ENCODE assay signal across 32 cellular contexts in the genomic region with DNA sequence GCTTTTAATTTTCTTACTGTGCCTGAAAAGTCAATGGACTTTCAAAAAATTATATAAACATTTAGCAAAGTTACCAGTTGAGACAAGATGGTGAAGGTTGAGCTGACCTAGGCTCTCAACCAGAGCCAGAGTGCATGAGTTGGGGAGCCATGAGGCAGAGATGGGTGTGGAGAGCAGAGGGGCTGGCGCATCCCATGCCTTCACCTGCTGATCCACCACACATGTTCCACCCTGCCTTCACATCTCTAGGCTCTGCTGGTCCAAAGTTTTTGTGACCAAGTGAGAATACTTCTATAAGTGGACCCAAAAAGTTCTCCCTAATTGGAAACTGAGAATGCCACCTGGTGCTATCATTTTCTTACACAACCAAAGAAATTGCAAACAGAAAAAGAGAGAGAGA. TPM values are rescaled to one million over a fixed set of nuclear protein-coding genes. Genes with fewer than 3 reads are reported as not detected.
"Had no signal": no experiment of that assay in that cellular context is flagged by ENCODE, and none has a peak within 500 bp of the region (broad histone marks: within the 10 kb centered on the region; RNA-seq: fewer than 3 reads in every experiment).

No MANE protein-coding gene starts in this region.

- H3K4me3 Mint-ChIP-seq: activated naive CD4-positive, alpha-beta T cell treated with anti-CD3 and anti-CD28 coated beads, Interleukin-2, amount 50 U/mL, for 24 hours; activated T-cell treated with anti-CD3 and anti-CD28 coated beads, Interleukin-2, amount 50 U/mL, for 24 hours; activated T-helper 17 cell treated with anti-CD3 and anti-CD28 coated beads, Interleukin-2, amount 50 U/mL, for 72 hours; mesothelial cell of epicardium; naive B cell; neural crest cell; stimulated activated naive B cell treated with anti-CD40 and anti-IgM and Interleukin-4, amounts not matched to agents 10 μg/mL and 1 μg/mL and 100 μg/mL, for 72 hours had no signal

- H3K36me3 Mint-ChIP-seq: activated naive CD4-positive, alpha-beta T cell treated with anti-CD3 and anti-CD28 coated beads, Interleukin-2, amount 50 U/mL, for 24 hours; mesothelial cell of epicardium; naive B cell; stimulated activated naive B cell treated with anti-CD40 and anti-IgM and Interleukin-4, amounts not matched to agents 10 μg/mL and 1 μg/mL and 100 μg/mL, for 72 hours had no signal

- H3K9me3 ChIP-seq: breast epithelium, gastroesophageal sphincter, pancreas, psoas muscle, sigmoid colon, stomach, tibial artery had no signal

- H3K27ac ChIP-seq: breast epithelium, gastroesophageal sphincter, pancreas, psoas muscle, sigmoid colon, stomach, tibial artery had no signal

- H3K27me3 ChIP-seq: breast epithelium, gastroesophageal sphincter, pancreas, sigmoid colon, stomach, tibial artery had no signal

- H3K27me3 Mint-ChIP-seq: activated naive CD4-positive, alpha-beta T cell treated with anti-CD3 and anti-CD28 coated beads, Interleukin-2, amount 50 U/mL, for 24 hours; activated T-helper 17 cell treated with anti-CD3 and anti-CD28 coated beads, Interleukin-2, amount 50 U/mL, for 72 hours; naive B cell; stimulated activated naive B cell treated with anti-CD40 and anti-IgM and Interleukin-4, amounts not matched to agents 10 μg/mL and 1 μg/mL and 100 μg/mL, for 72 hours had no signal

- H3K36me3 ChIP-seq: breast epithelium, gastroesophageal sphincter, pancreas, sigmoid colon, stomach, tibial artery had no signal

- H3K4me3 ChIP-seq: breast epithelium, gastroesophageal sphincter, pancreas, psoas muscle, sigmoid colon, stomach, tibial artery had no signal

- H3K9me3 Mint-ChIP-seq: activated naive CD4-positive, alpha-beta T cell treated with anti-CD3 and anti-CD28 coated beads, Interleukin-2, amount 50 U/mL, for 24 hours; activated T-cell treated with anti-CD3 and anti-CD28 coated beads, Interleukin-2, amount 50 U/mL, for 24 hours; activated T-helper 17 cell treated with anti-CD3 and anti-CD28 coated beads, Interleukin-2, amount 50 U/mL, for 72 hours; mesothelial cell of epicardium; naive B cell; neural crest cell; stimulated activated naive B cell treated with anti-CD40 and anti-IgM and Interleukin-4, amounts not matched to agents 10 μg/mL and 1 μg/mL and 100 μg/mL, for 72 hours had no signal

- H3K4me1 ChIP-seq: breast epithelium, gastroesophageal sphincter, pancreas, psoas muscle, sigmoid colon, stomach, tibial artery had no signal

- ATAC-seq: activated T-helper 17 cell treated with anti-CD3 and anti-CD28 coated beads, Interleukin-2, amount 50 U/mL, for 72 hours; gastroesophageal sphincter; left cardiac atrium; left ventricle myocardium superior; pancreas; psoas muscle; stimulated activated naive B cell treated with anti-CD40 and anti-IgM and Interleukin-4, amounts not matched to agents 10 μg/mL and 1 μg/mL and 100 μg/mL, for 72 hours had no signal

- H3K27ac Mint-ChIP-seq: activated naive CD4-positive, alpha-beta T cell treated with anti-CD3 and anti-CD28 coated beads, Interleukin-2, amount 50 U/mL, for 24 hours; activated T-cell treated with anti-CD3 and anti-CD28 coated beads, Interleukin-2, amount 50 U/mL, for 24 hours; activated T-helper 17 cell treated with anti-CD3 and anti-CD28 coated beads, Interleukin-2, amount 50 U/mL, for 72 hours; mesothelial cell of epicardium; naive B cell; stimulated activated naive B cell treated with anti-CD40 and anti-IgM and Interleukin-4, amounts not matched to agents 10 μg/mL and 1 μg/mL and 100 μg/mL, for 72 hours had no signal

- H3K4me1 Mint-ChIP-seq: mesothelial cell of epicardium, neural crest cell had no signal

- DNase-seq: activated CD4-positive, alpha-beta T cell treated with anti-CD3 and anti-CD28 coated beads for 1 hour; activated CD8-positive, alpha-beta memory T cell treated with anti-CD3 and anti-CD28 coated beads for 24 hours; activated CD8-positive, alpha-beta memory T cell treated with anti-CD3 and anti-CD28 coated beads, Interleukin-2, amount 50 U/mL, for 4 hours; activated T-cell treated with anti-CD3 and anti-CD28 coated beads, Interleukin-2, amount 50 U/mL, for 24 hours; central memory CD4-positive, alpha-beta T cell; effector CD8-positive, alpha-beta T cell; hippocampal formation; left cardiac atrium; left ventricle myocardium superior; naive B cell; nucleus accumbens; pancreas; psoas muscle; sigmoid colon; small intestine; stimulated activated CD4-positive, alpha-beta T cell treated with anti-CD3 and anti-CD28 coated beads, Interleukin-4, amount 100 ng/mL, for 4 hours; stimulated activated CD8-positive, alpha-beta memory T cell treated with anti-CD3 and anti-CD28 coated beads, Interleukin-4, amount 100 ng/mL, for 48 hours; stimulated activated naive B cell treated with anti-CD40 and anti-IgM and Interleukin-4, amounts not matched to agents 10 μg/mL and 1 μg/mL and 100 μg/mL, for 72 hours; stomach; T-helper 2 cell; tibial artery had no signal

RNA-seq across cellular contexts. Expression of a gene that starts 47.3 kb away (rescaled TPM):
- total RNA-seq: activated T-helper 17 cell treated with anti-CD3 and anti-CD28 coated beads, Interleukin-2, amount 50 U/mL, for 72 hours; breast epithelium; dermis microvascular lymphatic vessel endothelial cell; epithelial cell of proximal tubule; fibroblast of villous mesenchyme; gastroesophageal sphincter; left cardiac atrium; left ventricle myocardium superior; lung microvascular endothelial cell; mesothelial cell of epicardium; neural crest cell; sigmoid colon; urinary bladder had no signal
